ENCODE assay signal across 10 cellular contexts in genomic region chr2:218074031-218074430, GRCh38. TPM values are rescaled to one million over a fixed set of nuclear protein-coding genes. Genes with fewer than 3 reads are reported as not detected.
DNase-seq lines count a peak whose midpoint lies in the region; ATAC-seq, FAIRE-seq and TF ChIP-seq lines count a peak whose summit lies in the region.
"Had no signal": no experiment of that assay in that cellular context is flagged by ENCODE, and none has a peak within 500 bp of the region (broad histone marks: within the 10 kb centered on the region; RNA-seq: fewer than 3 reads in every experiment).

No MANE protein-coding gene starts in this region.

- H3K9me3 Mint-ChIP-seq in activated CD4-positive, alpha-beta memory T cell treated with anti-CD3 and anti-CD28 coated beads, Interleukin-2, amount 10 ng/mL, durations not matched to agents 7 days and 5 days, result no peaks in the 10 kb centered on the region
- H3K9me3 Mint-ChIP-seq: activated B cell treated with CpG ODN at 0.5 μM for 24 hours had no signal

- no peaks in the 10 kb centered on the region for H3K36me3 ChIP-seq in kidney epithelial cell (ENCODE audit: control insufficient read depth, insufficient read depth, low read length)
- H3K36me3 ChIP-seq: BLaER1 had no signal

- peaks cover 7% of the 10 kb centered on the region for H3K4me1 Mint-ChIP-seq in activated CD4-positive, alpha-beta memory T cell treated with anti-CD3 and anti-CD28 coated beads, Interleukin-2, amount 10 ng/mL, durations not matched to agents 7 days and 5 days

- H3K27me3 Mint-ChIP-seq in activated CD4-positive, alpha-beta memory T cell treated with anti-CD3 and anti-CD28 coated beads, Interleukin-2, amount 10 ng/mL, durations not matched to agents 7 days and 5 days, result peaks cover 4% of the 10 kb centered on the region

- TF ChIP-seq CTCF in kidney epithelial cell (IDR thresholded peaks at IDR 0.05; ENCODE audit: insufficient read depth, low read length, poor library complexity, severe bottlenecking), result peak; percentile 60

- H3K36me3 Mint-ChIP-seq in activated CD4-positive, alpha-beta memory T cell treated with anti-CD3 and anti-CD28 coated beads, Interleukin-2, amount 10 ng/mL, durations not matched to agents 7 days and 5 days (ENCODE audit: low read depth), result no peaks in the 10 kb centered on the region

- peaks cover 10% of the 10 kb centered on the region for H3K27me3 ChIP-seq in kidney epithelial cell (ENCODE audit: control insufficient read depth, insufficient read depth, low read length)
- H3K27me3 ChIP-seq: BLaER1 had no signal

- DNase-seq in NCI-H146 (lab: John Stamatoyannopoulos, UW) (peak; percentile 1), NCI-H146 treated with DMSO at 0.1 percent for 48 hours (lab: John Stamatoyannopoulos, UW; ENCODE audit: unreplicated experiment) (no peak), HTR-8/SVneo (ENCODE audit: insufficient read length, low spot score) (peak; percentile 45), kidney epithelial cell (ENCODE audit: low read depth) (no peak), hepatic stellate cell (ENCODE audit: low spot score) (no peak)
- peak; percentile 40 for DNase-seq in activated CD4-positive, alpha-beta memory T cell treated with anti-CD3 and anti-CD28 coated beads, Interleukin-2, amount 10 ng/mL, durations not matched to agents 7 days and 5 days
- DNase-seq in activated effector memory CD4-positive, alpha-beta T cell treated with Interleukin-2 at 50 U/mL for 16 hours, result no peak
- DNase-seq: activated B cell treated with CpG ODN at 0.5 μM for 24 hours had no signal

- H3K4me3 Mint-ChIP-seq in activated CD4-positive, alpha-beta memory T cell treated with anti-CD3 and anti-CD28 coated beads, Interleukin-2, amount 10 ng/mL, durations not matched to agents 7 days and 5 days, result no peak overlapping the region
- H3K4me3 Mint-ChIP-seq: activated B cell treated with CpG ODN at 0.5 μM for 24 hours had no signal

- no peak overlapping the region for H3K4me3 ChIP-seq in kidney epithelial cell (ENCODE audit: low read depth, low read length)
- H3K4me3 ChIP-seq: BLaER1 had no signal

- CTCF ChIA-PET in activated CD4-positive, alpha-beta memory T cell treated with anti-CD3 and anti-CD28 coated beads, Interleukin-2, amount 10 ng/mL, durations not matched to agents 7 days and 5 days (lab: Charles Lee), result interaction anchor here (0.5 kb wide), 1 partner anchor 156 kb away, joined by 3 read pairs; no protein-coding TSS in a partner anchor

- POLR2A ChIA-PET in activated CD4-positive, alpha-beta memory T cell treated with anti-CD3 and anti-CD28 coated beads, Interleukin-2, amount 10 ng/mL, durations not matched to agents 7 days and 5 days (lab: Charles Lee), result no interaction called here

- H3K27ac Mint-ChIP-seq in activated CD4-positive, alpha-beta memory T cell treated with anti-CD3 and anti-CD28 coated beads, Interleukin-2, amount 10 ng/mL, durations not matched to agents 7 days and 5 days, result no peak overlapping the region
- H3K27ac Mint-ChIP-seq: activated B cell treated with CpG ODN at 0.5 μM for 24 hours had no signal

- FAIRE-seq in HTR-8/SVneo (lab: Jason Lieb, UNC), result no peak

- no peak for ATAC-seq in HG02759 (IDR thresholded peaks at IDR 0.05; ENCODE audit: unreplicated experiment)

RNA-seq across cellular contexts. Expression of gene RUFY4, which starts 5.0 kb away (rescaled TPM):
- total RNA-seq in activated CD4-positive, alpha-beta memory T cell treated with anti-CD3 and anti-CD28 coated beads, Interleukin-2, amount 10 ng/mL, durations not matched to agents 7 days and 5 days, result 1 to 10 TPM; 2.1 to 3.2 TPM
- total RNA-seq in kidney epithelial cell, result not detected in 2 replicates

RNA-seq across cellular contexts. Expression of gene CXCR2, which starts 51.8 kb away (rescaled TPM):
- under 1 TPM; 0.13 to 0.15 TPM for total RNA-seq in activated CD4-positive, alpha-beta memory T cell treated with anti-CD3 and anti-CD28 coated beads, Interleukin-2, amount 10 ng/mL, durations not matched to agents 7 days and 5 days
- not detected in 2 replicates for total RNA-seq in kidney epithelial cell
- total RNA-seq: activated B cell treated with CpG ODN at 0.5 μM for 24 hours had no signal

Comparison
In these comparisons a context has a peak if more than half of its experiments do, and no peak if none do; other contexts are left out.
1. DNase-seq: peak in NCI-H146 (single experiment), HTR-8/SVneo (single experiment) and activated CD4-positive, alpha-beta memory T cell treated with anti-CD3 and anti-CD28 coated beads, Interleukin-2, amount 10 ng/mL, durations not matched to agents 7 days and 5 days (single experiment); none in NCI-H146 treated with DMSO at 0.1 percent for 48 hours (single experiment), kidney epithelial cell (single experiment), hepatic stellate cell (single experiment) and activated effector memory CD4-positive, alpha-beta T cell treated with Interleukin-2 at 50 U/mL for 16 hours (single experiment).